8 cellular contexts compared by ENCODE assay signal in genomic region chr4:38034986-38035882, GRCh38.
A peak's percentile ranks its signal among the peaks of the same experiment; 100 is the strongest.
DNase-seq lines count a peak whose midpoint lies in the region; ATAC-seq and TF ChIP-seq lines count a peak whose summit lies in the region.

No MANE protein-coding gene starts in this region.

- intact Hi-C loops in ovary (cut with DNase I), result loop anchor here (5.0 to 10.0 kb wide), 8 partner anchors 60 to 433 kb away; partner anchors contain the start of gene TBC1D1 (in 1 of the 4)

- H3K9me3 ChIP-seq in ovary, result no peaks in the 10 kb centered on the region

- no peak overlapping the region for H3K27ac ChIP-seq in ovary

- H3K4me1 ChIP-seq in ovary (ENCODE audit: insufficient read depth), result no peaks in the 10 kb centered on the region

- TF ChIP-seq CTCF in GM12865 (IDR thresholded peaks at IDR 0.05; ENCODE audit: insufficient read depth, low read depth, low read length, missing control alignments) (peak; percentile 46), fibroblast of the aortic adventitia (IDR thresholded peaks at IDR 0.05; ENCODE audit: insufficient read depth, low read length) (peak; percentile 62), ovary (IDR thresholded peaks at IDR 0.05) (peak; percentile 51 to 82 (median 68))

- 52 to 62% (median 55%) methylated on average over 11 of the region's 11 CpGs for WGBS in ovary, 3 donors

- no peaks in the 10 kb centered on the region for H3K27me3 ChIP-seq in ovary

- no peaks in the 10 kb centered on the region for H3K36me3 ChIP-seq in ovary

- H3K4me3 ChIP-seq in GM12865 (ENCODE audit: low read depth, low read length), result no peak overlapping the region
- H3K4me3 ChIP-seq in fibroblast of the aortic adventitia (ENCODE audit: low read depth, low read length), result no peak overlapping the region
- H3K4me3 ChIP-seq in ovary, result no peak overlapping the region

- no peak for TF ChIP-seq POLR2A in ovary (IDR thresholded peaks at IDR 0.05)

- ATAC-seq in GM21447 (IDR thresholded peaks at IDR 0.05; ENCODE audit: unreplicated experiment) (no peak), GM19035 (IDR thresholded peaks at IDR 0.05; ENCODE audit: unreplicated experiment) (no peak)

- TF ChIP-seq EP300 in ovary (IDR thresholded peaks at IDR 0.05), result no peak

- DNase-seq in AG20443 (ENCODE audit: low spot score) (peak; percentile 76), GM12865 (ENCODE audit: low read depth) (peak; percentile 71), NCI-H187 treated with DMSO at 0.1 percent for 48 hours (lab: John Stamatoyannopoulos, UW) (peak; percentile 17), T-helper 9 cell (peak; percentile 9), fibroblast of the aortic adventitia (ENCODE audit: low read depth) (peak; percentile 84), ovary (peak in 1 of 5 donors; percentile 56)
